ENCODE assay signal across 1 cellular context in the genomic region with DNA sequence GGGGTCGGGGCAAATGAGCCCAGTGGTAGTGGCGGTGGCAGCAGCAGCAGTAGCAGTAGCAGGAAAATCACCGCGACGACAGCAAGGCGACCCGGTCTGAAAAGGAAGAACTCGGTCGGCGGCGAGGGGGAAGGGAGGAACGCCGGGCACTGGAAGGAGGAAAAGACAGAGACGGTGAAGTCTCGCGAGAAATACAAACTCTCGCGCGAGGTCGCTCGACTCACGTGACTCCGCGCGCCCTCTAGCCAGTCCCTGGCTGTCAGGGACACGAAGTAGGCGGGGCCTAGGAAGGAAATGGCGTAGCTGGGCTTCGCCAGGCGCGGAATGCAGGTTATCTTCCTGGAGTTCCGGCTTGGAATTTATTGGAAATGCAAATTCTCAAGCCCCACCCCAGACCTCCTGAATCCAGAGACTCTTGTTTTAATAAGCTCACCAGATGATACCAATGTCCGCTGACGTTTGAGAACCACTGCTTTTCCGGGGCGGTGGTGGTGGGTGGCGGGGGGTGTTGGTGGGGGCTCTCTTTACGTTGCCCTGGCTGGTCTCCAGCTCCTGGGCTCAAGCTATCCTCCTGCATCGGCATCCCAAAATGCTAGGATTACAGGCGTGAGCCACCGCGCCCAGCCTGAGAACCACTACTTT.
TF ChIP-seq lines count a peak whose summit lies in the region.

A gene (minus strand): TSS at position 141 of the 642 bp plus-strand sequence. CDS start 1,333 bp downstream, outside the sequence.

TF ChIP-seq in HepG2, 621 proteins besides CTCF, POLR2A, EP300 and RAD21 (continued from another document):
- TF ChIP-seq, protein P1, sequence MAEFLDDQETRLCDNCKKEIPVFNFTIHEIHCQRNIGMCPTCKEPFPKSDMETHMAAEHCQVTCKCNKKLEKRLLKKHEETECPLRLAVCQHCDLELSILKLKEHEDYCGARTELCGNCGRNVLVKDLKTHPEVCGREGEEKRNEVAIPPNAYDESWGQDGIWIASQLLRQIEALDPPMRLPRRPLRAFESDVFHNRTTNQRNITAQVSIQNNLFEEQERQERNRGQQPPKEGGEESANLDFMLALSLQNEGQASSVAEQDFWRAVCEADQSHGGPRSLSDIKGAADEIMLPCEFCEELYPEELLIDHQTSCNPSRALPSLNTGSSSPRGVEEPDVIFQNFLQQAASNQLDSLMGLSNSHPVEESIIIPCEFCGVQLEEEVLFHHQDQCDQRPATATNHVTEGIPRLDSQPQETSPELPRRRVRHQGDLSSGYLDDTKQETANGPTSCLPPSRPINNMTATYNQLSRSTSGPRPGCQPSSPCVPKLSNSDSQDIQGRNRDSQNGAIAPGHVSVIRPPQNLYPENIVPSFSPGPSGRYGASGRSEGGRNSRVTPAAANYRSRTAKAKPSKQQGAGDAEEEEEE (CRISPR knock-in tag; IDR thresholded peaks at IDR 0.05; ENCODE audit: borderline replicate concordance), result no peak
- TF ChIP-seq SNAPC2 (CRISPR knock-in tag; IDR thresholded peaks at IDR 0.05) (no peak), MYNN (CRISPR knock-in tag; IDR thresholded peaks at IDR 0.05; ENCODE audit: low read depth) (no peak), TBP (CRISPR knock-in tag; IDR thresholded peaks at IDR 0.05) (no peak), KMT2A (CRISPR knock-in tag; IDR thresholded peaks at IDR 0.05) (peak; percentile 78), TRIM24 (CRISPR knock-in tag; IDR thresholded peaks at IDR 0.05) (no peak), JUN (CRISPR knock-in tag; IDR thresholded peaks at IDR 0.05) (no peak), ZNF556 (CRISPR knock-in tag; IDR thresholded peaks at IDR 0.05; ENCODE audit: borderline replicate concordance) (no peak), RFXAP (CRISPR knock-in tag; IDR thresholded peaks at IDR 0.05; ENCODE audit: borderline replicate concordance) (no peak)
- TF ChIP-seq, protein P2, sequence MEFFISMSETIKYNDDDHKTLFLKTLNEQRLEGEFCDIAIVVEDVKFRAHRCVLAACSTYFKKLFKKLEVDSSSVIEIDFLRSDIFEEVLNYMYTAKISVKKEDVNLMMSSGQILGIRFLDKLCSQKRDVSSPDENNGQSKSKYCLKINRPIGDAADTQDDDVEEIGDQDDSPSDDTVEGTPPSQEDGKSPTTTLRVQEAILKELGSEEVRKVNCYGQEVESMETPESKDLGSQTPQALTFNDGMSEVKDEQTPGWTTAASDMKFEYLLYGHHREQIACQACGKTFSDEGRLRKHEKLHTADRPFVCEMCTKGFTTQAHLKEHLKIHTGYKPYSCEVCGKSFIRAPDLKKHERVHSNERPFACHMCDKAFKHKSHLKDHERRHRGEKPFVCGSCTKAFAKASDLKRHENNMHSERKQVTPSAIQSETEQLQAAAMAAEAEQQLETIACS (CRISPR knock-in tag; IDR thresholded peaks at IDR 0.05), result no peak
- TF ChIP-seq, protein P3, sequence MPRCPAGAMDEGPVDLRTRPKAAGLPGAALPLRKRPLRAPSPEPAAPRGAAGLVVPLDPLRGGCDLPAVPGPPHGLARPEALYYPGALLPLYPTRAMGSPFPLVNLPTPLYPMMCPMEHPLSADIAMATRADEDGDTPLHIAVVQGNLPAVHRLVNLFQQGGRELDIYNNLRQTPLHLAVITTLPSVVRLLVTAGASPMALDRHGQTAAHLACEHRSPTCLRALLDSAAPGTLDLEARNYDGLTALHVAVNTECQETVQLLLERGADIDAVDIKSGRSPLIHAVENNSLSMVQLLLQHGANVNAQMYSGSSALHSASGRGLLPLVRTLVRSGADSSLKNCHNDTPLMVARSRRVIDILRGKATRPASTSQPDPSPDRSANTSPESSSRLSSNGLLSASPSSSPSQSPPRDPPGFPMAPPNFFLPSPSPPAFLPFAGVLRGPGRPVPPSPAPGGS (CRISPR knock-in tag; IDR thresholded peaks at IDR 0.05), result no peak
- TF ChIP-seq, protein P4, sequence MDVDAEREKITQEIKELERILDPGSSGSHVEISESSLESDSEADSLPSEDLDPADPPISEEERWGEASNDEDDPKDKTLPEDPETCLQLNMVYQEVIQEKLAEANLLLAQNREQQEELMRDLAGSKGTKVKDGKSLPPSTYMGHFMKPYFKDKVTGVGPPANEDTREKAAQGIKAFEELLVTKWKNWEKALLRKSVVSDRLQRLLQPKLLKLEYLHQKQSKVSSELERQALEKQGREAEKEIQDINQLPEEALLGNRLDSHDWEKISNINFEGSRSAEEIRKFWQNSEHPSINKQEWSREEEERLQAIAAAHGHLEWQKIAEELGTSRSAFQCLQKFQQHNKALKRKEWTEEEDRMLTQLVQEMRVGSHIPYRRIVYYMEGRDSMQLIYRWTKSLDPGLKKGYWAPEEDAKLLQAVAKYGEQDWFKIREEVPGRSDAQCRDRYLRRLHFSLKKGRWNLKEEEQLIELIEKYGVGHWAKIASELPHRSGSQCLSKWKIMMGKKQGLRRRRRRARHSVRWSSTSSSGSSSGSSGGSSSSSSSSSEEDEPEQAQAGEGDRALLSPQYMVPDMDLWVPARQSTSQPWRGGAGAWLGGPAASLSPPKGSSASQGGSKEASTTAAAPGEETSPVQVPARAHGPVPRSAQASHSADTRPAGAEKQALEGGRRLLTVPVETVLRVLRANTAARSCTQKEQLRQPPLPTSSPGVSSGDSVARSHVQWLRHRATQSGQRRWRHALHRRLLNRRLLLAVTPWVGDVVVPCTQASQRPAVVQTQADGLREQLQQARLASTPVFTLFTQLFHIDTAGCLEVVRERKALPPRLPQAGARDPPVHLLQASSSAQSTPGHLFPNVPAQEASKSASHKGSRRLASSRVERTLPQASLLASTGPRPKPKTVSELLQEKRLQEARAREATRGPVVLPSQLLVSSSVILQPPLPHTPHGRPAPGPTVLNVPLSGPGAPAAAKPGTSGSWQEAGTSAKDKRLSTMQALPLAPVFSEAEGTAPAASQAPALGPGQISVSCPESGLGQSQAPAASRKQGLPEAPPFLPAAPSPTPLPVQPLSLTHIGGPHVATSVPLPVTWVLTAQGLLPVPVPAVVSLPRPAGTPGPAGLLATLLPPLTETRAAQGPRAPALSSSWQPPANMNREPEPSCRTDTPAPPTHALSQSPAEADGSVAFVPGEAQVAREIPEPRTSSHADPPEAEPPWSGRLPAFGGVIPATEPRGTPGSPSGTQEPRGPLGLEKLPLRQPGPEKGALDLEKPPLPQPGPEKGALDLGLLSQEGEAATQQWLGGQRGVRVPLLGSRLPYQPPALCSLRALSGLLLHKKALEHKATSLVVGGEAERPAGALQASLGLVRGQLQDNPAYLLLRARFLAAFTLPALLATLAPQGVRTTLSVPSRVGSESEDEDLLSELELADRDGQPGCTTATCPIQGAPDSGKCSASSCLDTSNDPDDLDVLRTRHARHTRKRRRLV (CRISPR knock-in tag; IDR thresholded peaks at IDR 0.05), result no peak
TF ChIP-seq in HepG2: peak in this region for 79.
